ENCODE assay signal across 13 cellular contexts in genomic region chr17:17314501-17315071, GRCh38. TPM values are rescaled to one million over a fixed set of nuclear protein-coding genes. Genes with fewer than 3 reads are reported as not detected.
DNase-seq lines count a peak whose midpoint lies in the region; ATAC-seq and TF ChIP-seq lines count a peak whose summit lies in the region.
"Had no signal": no experiment of that assay in that cellular context is flagged by ENCODE, and none has a peak within 500 bp of the region (broad histone marks: within the 10 kb centered on the region; RNA-seq: fewer than 3 reads in every experiment).

No MANE protein-coding gene starts in this region.

- H3K4me1 Mint-ChIP-seq in neural progenitor cell (peaks cover 3% of the 10 kb centered on the region), mesothelial cell of epicardium (no peaks in the 10 kb centered on the region)

- H3K27me3 Mint-ChIP-seq in neural progenitor cell (ENCODE audit: insufficient read depth, low read depth) (no peaks in the 10 kb centered on the region), mesothelial cell of epicardium (ENCODE audit: low read depth) (no peaks in the 10 kb centered on the region)

- no peak for TF ChIP-seq CTCF in right atrium auricular region (IDR thresholded peaks at IDR 0.05)
- TF ChIP-seq CTCF in neural progenitor cell (IDR thresholded peaks at IDR 0.05): no peak
- no peak for TF ChIP-seq CTCF in mesothelial cell of epicardium (IDR thresholded peaks at IDR 0.05; ENCODE audit: unreplicated experiment)

- intact Hi-C loops in Right ventricle myocardium superior (cut with DNase I): loop anchor here (10.0 kb wide), 1 partner anchor 170 kb away; no protein-coding TSS in a partner anchor

- H3K4me2 ChIP-seq in neural progenitor cell: no peak overlapping the region

- ATAC-seq in Right ventricle myocardium superior (ENCODE audit: poor library complexity) (no peak), GM18498 (IDR thresholded peaks at IDR 0.05; ENCODE audit: unreplicated experiment) (no peak)

- no peaks in the 10 kb centered on the region for H3K79me2 ChIP-seq in neural progenitor cell (ENCODE audit: low read depth)

- DNase-seq in Right ventricle myocardium superior (peak; percentile 13), right atrium auricular region (ENCODE audit: low spot score) (no peak), iPS-NIHi11 (ENCODE audit: low spot score) (peak; percentile 2), neural progenitor cell (ENCODE audit: low spot score) (no peak), mesothelial cell of epicardium (ENCODE audit: low spot score in 2 of 2, unreplicated experiment in 2 of 2) (no peak)
- no peak for DNase-seq in activated T-cell treated with anti-CD3 and anti-CD28 coated beads, Interleukin-2, amount 50 U/mL, for 48 hours
- DNase-seq in activated CD4-positive, alpha-beta T cell treated with anti-CD3 and anti-CD28 coated beads, Interleukin-2, amount 50 U/mL, for 4 hours: no peak
- DNase-seq: 8988T, C1 segment of cervical spinal cord, Kasumi-1, NCI-H2029 had no signal

- H3K9me3 Mint-ChIP-seq in neural progenitor cell: peaks cover 3% of the 10 kb centered on the region
- peaks cover 7% of the 10 kb centered on the region for H3K9me3 Mint-ChIP-seq in mesothelial cell of epicardium

- H3K36me3 Mint-ChIP-seq in neural progenitor cell (peaks cover 13% of the 10 kb centered on the region), mesothelial cell of epicardium (peaks cover 12% of the 10 kb centered on the region)

- no peak overlapping the region for H3K4me3 ChIP-seq in right atrium auricular region
- no peak overlapping the region for H3K4me3 ChIP-seq in neural progenitor cell
- H3K4me3 ChIP-seq: HAP-1 had no signal

- no peaks in the 10 kb centered on the region for H3K36me3 ChIP-seq in right atrium auricular region
- H3K36me3 ChIP-seq in neural progenitor cell: no peaks in the 10 kb centered on the region
- H3K36me3 ChIP-seq: HAP-1 had no signal

- H3F3A ChIP-seq in neural progenitor cell (ENCODE audit: low read depth): peaks cover 8% of the 10 kb centered on the region

- peak overlapping the region; percentile 23 for H3K27ac Mint-ChIP-seq in neural progenitor cell
- no peak overlapping the region for H3K27ac Mint-ChIP-seq in mesothelial cell of epicardium

- H3K27ac ChIP-seq in right atrium auricular region: no peak overlapping the region
- no peak overlapping the region for H3K27ac ChIP-seq in neural progenitor cell

- H3K4me3 Mint-ChIP-seq in neural progenitor cell: no peak overlapping the region
- H3K4me3 Mint-ChIP-seq in mesothelial cell of epicardium: no peak overlapping the region

- no peak overlapping the region for H3K9ac ChIP-seq in neural progenitor cell

- H3K4me1 ChIP-seq in right atrium auricular region (no peaks in the 10 kb centered on the region), neural progenitor cell (no peaks in the 10 kb centered on the region)
- H3K4me1 ChIP-seq: HAP-1 had no signal

- H3K27me3 ChIP-seq in right atrium auricular region (no peaks in the 10 kb centered on the region), neural progenitor cell (no peaks in the 10 kb centered on the region)

- H2AFZ ChIP-seq in neural progenitor cell (replicated peaks): no peak overlapping the region

- H3K9me3 ChIP-seq in right atrium auricular region: no peaks in the 10 kb centered on the region
- H3K9me3 ChIP-seq in neural progenitor cell (ENCODE audit: low read depth): no peaks in the 10 kb centered on the region
- H3K9me3 ChIP-seq: HAP-1 had no signal

- H4K20me1 ChIP-seq in neural progenitor cell (ENCODE audit: low read depth): no peaks in the 10 kb centered on the region

RNA-seq across cellular contexts. Expression of gene NT5M, which starts 11.4 kb away (rescaled TPM):
- total RNA-seq in Right ventricle myocardium superior: 8.5 TPM
- 1 to 10 TPM; 4.3 to 6.7 TPM for total RNA-seq in right atrium auricular region
- 4.1 and 9.0 TPM in 2 replicates for total RNA-seq in neural progenitor cell (ENCODE audit: low replicate concordance)
- 4.6 to 7.2 TPM (median 7.1 TPM) in 3 replicates for total RNA-seq in mesothelial cell of epicardium

RNA-seq across cellular contexts. Expression of gene COPS3, which starts 33.5 kb away (rescaled TPM):
- 72.9 TPM for total RNA-seq in Right ventricle myocardium superior
- 10 to 100 TPM; 46.0 to 65.5 TPM for total RNA-seq in right atrium auricular region
- 99.8 and 113 TPM in 2 replicates for total RNA-seq in neural progenitor cell (ENCODE audit: low replicate concordance)
- 57.8 to 65.0 TPM (median 63.5 TPM) in 3 replicates for total RNA-seq in mesothelial cell of epicardium

Comparison
In these comparisons a context has a peak if more than half of its experiments do, and no peak if none do; other contexts are left out.
1. DNase-seq: peak in Right ventricle myocardium superior (single experiment) and iPS-NIHi11 (single experiment); none in right atrium auricular region (single experiment), neural progenitor cell (single experiment), mesothelial cell of epicardium (0 of 2), activated T-cell treated with anti-CD3 and anti-CD28 coated beads, Interleukin-2, amount 50 U/mL, for 48 hours (0 of 2) and activated CD4-positive, alpha-beta T cell treated with anti-CD3 and anti-CD28 coated beads, Interleukin-2, amount 50 U/mL, for 4 hours (0 of 2).